In genomic region chr9:6355728-6356127, GRCh38 we compare ENCODE assay signal across 12 cellular contexts. TPM values are rescaled to one million over a fixed set of nuclear protein-coding genes. Genes with fewer than 3 reads are reported as not detected.
DNase-seq lines count a peak whose midpoint lies in the region; ATAC-seq, FAIRE-seq and TF ChIP-seq lines count a peak whose summit lies in the region.
"Had no signal": no experiment of that assay in that cellular context is flagged by ENCODE, and none has a peak within 500 bp of the region (broad histone marks: within the 10 kb centered on the region; RNA-seq: fewer than 3 reads in every experiment).

No MANE protein-coding gene starts in this region.

- intact Hi-C loops in HepG2 (cut with micrococcal nuclease; ENCODE audit: unreplicated experiment), result loop anchor here (2.0 to 10.0 kb wide), 2 partner anchors 57 to 139 kb away; partner anchors contain the start of gene UHRF2
- intact Hi-C loops in right lobe of liver (cut with DNase I), result loop anchor here (5.0 to 10.0 kb wide), 2 partner anchors 189 to 212 kb away; no protein-coding TSS in a partner anchor
- intact Hi-C loops in sciatic nerve (cut with DNase I), result no loop called here

- H3K9me3 ChIP-seq in HepG2 (ENCODE audit: low read length) (no peaks in the 10 kb centered on the region), right lobe of liver (no peaks in the 10 kb centered on the region), T-helper 17 cell (ENCODE audit: control insufficient read depth, low read length, poor library complexity, severe bottlenecking) (no peaks in the 10 kb centered on the region)

- ATAC-seq in HepG2 (no peak), right lobe of liver (no peak), HG03196 (IDR thresholded peaks at IDR 0.05; ENCODE audit: unreplicated experiment) (peak; percentile 54), sciatic nerve (no peak), T-helper 17 cell (no peak)

- DNase-seq in HepG2 (ENCODE audit: low spot score) (no peak), right lobe of liver (no peak), choroid plexus epithelial cell (ENCODE audit: low read depth) (peak; percentile 74), sciatic nerve (ENCODE audit: low spot score) (no peak), NCI-H1436 treated with DMSO at 0.1 percent for 48 hours (lab: John Stamatoyannopoulos, UW) (no peak), SIG-M5 (lab: John Stamatoyannopoulos, UW) (no peak), T-helper 17 cell (no peak)
- DNase-seq: stimulated activated CD4-positive, alpha-beta T cell treated with anti-CD3 and anti-CD28 coated beads, Interleukin-2, amount 100 ng/mL, for 48 hours had no signal

- no peaks in the 10 kb centered on the region for H3K79me2 ChIP-seq in HepG2 (ENCODE audit: insufficient read depth, low read length)

- TF ChIP-seq POLR2A in HepG2 (IDR thresholded peaks at IDR 0.05; ENCODE audit: insufficient read depth in 1 of 2, low read depth in 2 of 2, low read length in 2 of 2), result no peak
- TF ChIP-seq POLR2A in right lobe of liver (IDR thresholded peaks at IDR 0.05), result no peak

- no peak overlapping the region for H3K4me2 ChIP-seq in HepG2 (ENCODE audit: low read depth, low read length)

- TF ChIP-seq RAD21 in HepG2 (CRISPR knock-in tag; IDR thresholded peaks at IDR 0.05), result no peak

- H3K27me3 ChIP-seq in HepG2 (ENCODE audit: control insufficient read depth in 1 of 2, insufficient read depth in 2 of 2, low read length in 2 of 2) (peaks cover 0 to 4% of the 10 kb centered on the region in 2 experiments; a peak in 1 of 5 replicates), right lobe of liver (no peaks in the 10 kb centered on the region)

- no peaks in the 10 kb centered on the region for H3K36me3 Mint-ChIP-seq in T-helper 17 cell (ENCODE audit: low read depth)
- H3K36me3 Mint-ChIP-seq: CD4-positive, CD25-positive, alpha-beta regulatory T cell had no signal

- CTCF ChIA-PET in HepG2 (lab: Yijun Ruan, JAX; ENCODE audit: low intra/inter-chr PET ratio, low total read pairs), result interaction anchor here (2.1 kb wide), 1 partner anchor 383 kb away, joined by 5 read pairs; no protein-coding TSS in a partner anchor

- in situ Hi-C loops in HepG2 (cut with HindIII; ENCODE audit: extremely low pct_ligation_motif_present, low pct_unique_long_range_greater_than_20kb), result loop anchor here (25.0 kb wide), 1 partner anchor 332 kb away; no protein-coding TSS in a partner anchor

- H3K4me1 Mint-ChIP-seq in T-helper 17 cell, result peaks cover 2% of the 10 kb centered on the region

- H2AFZ ChIP-seq in HepG2 (ENCODE audit: low read length), result peak overlapping the region; percentile 61

- peaks cover 8% of the 10 kb centered on the region for H3K27me3 Mint-ChIP-seq in T-helper 17 cell

- H3K36me3 ChIP-seq in HepG2 (replicated peaks in 1 of 2; ENCODE audit: control insufficient read depth in 1 of 2, insufficient read depth in 2 of 2, low read length in 2 of 2) (no peaks in the 10 kb centered on the region), right lobe of liver (no peaks in the 10 kb centered on the region)

- 3% methylated on average over 2 of the region's 2 CpGs for WGBS in HepG2 (ENCODE audit: low lambda C conversion rate)
- WGBS in right lobe of liver (ENCODE audit: insufficient coverage, low coverage, low lambda C conversion rate, missing lambda C conversion rate), result 68% methylated on average over 2 of the region's 2 CpGs

- TF ChIP-seq EP300 in HepG2 (IDR thresholded peaks at IDR 0.05; ENCODE audit: low read depth in 2 of 2, low read length in 2 of 2) (no peak), HepG2 (CRISPR knock-in tag; IDR thresholded peaks at IDR 0.05; ENCODE audit: borderline replicate concordance) (no peak)

- no peak overlapping the region for H3K9ac ChIP-seq in HepG2 (ENCODE audit: insufficient read depth, low read depth, low read length)

- POLR2A ChIA-PET in HepG2 (lab: Yijun Ruan, JAX), result no interaction called here

- no peaks in the 10 kb centered on the region for H3K4me1 ChIP-seq in HepG2 (ENCODE audit: insufficient read depth, low read length)
- H3K4me1 ChIP-seq in right lobe of liver, result no peaks in the 10 kb centered on the region

- no peak overlapping the region for H3K4me3 ChIP-seq in HepG2 (replicated peaks in 1 of 3; ENCODE audit: insufficient read depth in 1 of 3, low read depth in 2 of 3, low read length in 3 of 3)
- no peak overlapping the region for H3K4me3 ChIP-seq in right lobe of liver
- no peak overlapping the region for H3K4me3 ChIP-seq in choroid plexus epithelial cell (ENCODE audit: low read depth, low read length)
- H3K4me3 ChIP-seq: lung had no signal

- BruUV-seq in HepG2 (replicated peaks; lab: Mats Ljungman, UMichigan), result no TSS peak

- H3K4me3 Mint-ChIP-seq in T-helper 17 cell, result no peak overlapping the region
- H3K4me3 Mint-ChIP-seq: CD4-positive, CD25-positive, alpha-beta regulatory T cell; dendritic cell treated with granulocyte-macrophage colony-stimulating factor and Interleukin-4, amounts not matched to agents 40 ng/mL and 50 ng/mL, for 4 days had no signal

- H4K20me1 ChIP-seq in HepG2 (ENCODE audit: insufficient read depth, low read length), result no peaks in the 10 kb centered on the region

- H3K27ac ChIP-seq in HepG2 (ENCODE audit: extremely low read length, insufficient read depth, low read length) (no peak overlapping the region), right lobe of liver (no peak overlapping the region)

- H3K27ac Mint-ChIP-seq in T-helper 17 cell, result no peak overlapping the region
- H3K27ac Mint-ChIP-seq: CD4-positive, CD25-positive, alpha-beta regulatory T cell; dendritic cell treated with granulocyte-macrophage colony-stimulating factor and Interleukin-4, amounts not matched to agents 40 ng/mL and 50 ng/mL, for 4 days had no signal

- FAIRE-seq in HepG2 (lab: Jason Lieb, UNC), result no peak

- TF ChIP-seq CTCF in HepG2 (CRISPR knock-in tag; IDR thresholded peaks at IDR 0.05), result no peak
- no peak for TF ChIP-seq CTCF in right lobe of liver (IDR thresholded peaks at IDR 0.05)
- no peak for TF ChIP-seq CTCF in choroid plexus epithelial cell (conservative IDR thresholded peaks at IDR 0.05; ENCODE audit: low read depth, low read length)

TF ChIP-seq in HepG2, 621 proteins besides CTCF, POLR2A, EP300 and RAD21 (continues in another document):
- no peak for TF ChIP-seq SAP130 (CRISPR knock-in tag; IDR thresholded peaks at IDR 0.05; ENCODE audit: low read depth)
- no peak for TF ChIP-seq TP53 (CRISPR knock-in tag; conservative IDR thresholded peaks at IDR 0.05)
- TF ChIP-seq ZNF282 (IDR thresholded peaks at IDR 0.05; ENCODE audit: partially characterized antibody), result no peak
- TF ChIP-seq RFXAP (CRISPR knock-in tag; IDR thresholded peaks at IDR 0.05; ENCODE audit: borderline replicate concordance), result no peak

RNA-seq across cellular contexts. Expression of gene TPD52L3, which starts 27.6 kb away (rescaled TPM):
- not detected in 2 replicates for total RNA-seq in HepG2 (2016; rRNA removed; fragmentation: Illumina TruSeq; extraction: Trizol)
- not detected in 2 replicates for total RNA-seq in HepG2 (2016; cell fraction: cytosol; rRNA removed; fragmentation: Illumina TruSeq; extraction: Trizol; ENCODE audit: low read depth)
- total RNA-seq in HepG2 (2016; cell fraction: insoluble cytoplasmic fraction; rRNA removed; fragmentation: Illumina TruSeq; extraction: Trizol), result not detected in 2 replicates
- not detected in 2 replicates for total RNA-seq in HepG2 (2016; cell fraction: membrane; rRNA removed; fragmentation: Illumina TruSeq; extraction: Trizol)
- not detected in 2 replicates for total RNA-seq in HepG2 (2016; cell fraction: nucleus; rRNA removed; fragmentation: Illumina TruSeq; extraction: Trizol)
- not detected in 2 replicates for polyA plus RNA-seq in HepG2 (2011; rRNA removed)
- not detected in 2 replicates for polyA plus RNA-seq in HepG2 (2011; cell fraction: cytosol; rRNA removed)
- polyA plus RNA-seq in HepG2 (2011; cell fraction: nucleus; rRNA removed), result not detected in 2 replicates
- polyA plus RNA-seq in HepG2 (2012), result not detected in 2 replicates
- polyA plus RNA-seq in HepG2 (2016; cell fraction: cytosol; fragmentation: Illumina TruSeq; extraction: Trizol; ENCODE audit: low read depth), result not detected in 2 replicates
- polyA plus RNA-seq in HepG2 (2016; cell fraction: insoluble cytoplasmic fraction; fragmentation: Illumina TruSeq; extraction: Trizol; ENCODE audit: low read depth), result not detected in 2 replicates
- polyA plus RNA-seq in HepG2 (2016; cell fraction: membrane; fragmentation: Illumina TruSeq; extraction: Trizol; ENCODE audit: low read depth), result not detected in 2 replicates
- polyA plus RNA-seq in HepG2 (2016; cell fraction: nucleus; fragmentation: Illumina TruSeq; extraction: Trizol; ENCODE audit: insufficient read depth, low read depth), result not detected in 2 replicates
- polyA minus RNA-seq in HepG2 (2011; rRNA and poly(A)+ RNA removed; ENCODE audit: low replicate concordance), result not detected in 2 replicates
- not detected in 2 replicates for polyA minus RNA-seq in HepG2 (2011; cell fraction: cytosol; rRNA and poly(A)+ RNA removed)
- polyA minus RNA-seq in HepG2 (2011; cell fraction: nucleus; rRNA and poly(A)+ RNA removed), result not detected in 2 replicates
- total RNA-seq in right lobe of liver, result not detected
- total RNA-seq in sciatic nerve, result not detected
- not detected for total RNA-seq in T-helper 17 cell
- total RNA-seq: CD4-positive, CD25-positive, alpha-beta regulatory T cell; lung had no signal
- polyA plus RNA-seq: CD4-positive, CD25-positive, alpha-beta regulatory T cell; lung had no signal

RNA-seq across cellular contexts. Expression of gene UHRF2, which starts 57.3 kb away (rescaled TPM):
- 33.2 and 44.2 TPM in 2 replicates for total RNA-seq in HepG2 (2016; rRNA removed; fragmentation: Illumina TruSeq; extraction: Trizol)
- total RNA-seq in HepG2 (2016; cell fraction: cytosol; rRNA removed; fragmentation: Illumina TruSeq; extraction: Trizol; ENCODE audit: low read depth), result 65.0 and 67.5 TPM in 2 replicates
- total RNA-seq in HepG2 (2016; cell fraction: insoluble cytoplasmic fraction; rRNA removed; fragmentation: Illumina TruSeq; extraction: Trizol), result 34.1 and 42.8 TPM in 2 replicates
- 20.5 and 20.6 TPM in 2 replicates for total RNA-seq in HepG2 (2016; cell fraction: membrane; rRNA removed; fragmentation: Illumina TruSeq; extraction: Trizol)
- total RNA-seq in HepG2 (2016; cell fraction: nucleus; rRNA removed; fragmentation: Illumina TruSeq; extraction: Trizol), result 104 and 113 TPM in 2 replicates
- polyA plus RNA-seq in HepG2 (2011; rRNA removed), result 36.2 and 42.1 TPM in 2 replicates
- polyA plus RNA-seq in HepG2 (2011; cell fraction: cytosol; rRNA removed), result 15.4 and 16.8 TPM in 2 replicates
- polyA plus RNA-seq in HepG2 (2011; cell fraction: nucleus; rRNA removed), result 97.8 and 109 TPM in 2 replicates
- polyA plus RNA-seq in HepG2 (2012), result 22.3 and 26.4 TPM in 2 replicates
- 3.4 and 3.9 TPM in 2 replicates for polyA plus RNA-seq in HepG2 (2016; cell fraction: cytosol; fragmentation: Illumina TruSeq; extraction: Trizol; ENCODE audit: low read depth)
- 22.3 and 23.5 TPM in 2 replicates for polyA plus RNA-seq in HepG2 (2016; cell fraction: insoluble cytoplasmic fraction; fragmentation: Illumina TruSeq; extraction: Trizol; ENCODE audit: low read depth)
- polyA plus RNA-seq in HepG2 (2016; cell fraction: membrane; fragmentation: Illumina TruSeq; extraction: Trizol; ENCODE audit: low read depth), result 5.7 and 7.3 TPM in 2 replicates
- polyA plus RNA-seq in HepG2 (2016; cell fraction: nucleus; fragmentation: Illumina TruSeq; extraction: Trizol; ENCODE audit: insufficient read depth, low read depth), result 101 and 119 TPM in 2 replicates
- 52.5 and 67.9 TPM in 2 replicates for polyA minus RNA-seq in HepG2 (2011; rRNA and poly(A)+ RNA removed; ENCODE audit: low replicate concordance)
- 18.3 and 19.0 TPM in 2 replicates for polyA minus RNA-seq in HepG2 (2011; cell fraction: cytosol; rRNA and poly(A)+ RNA removed)
- 232 and 234 TPM in 2 replicates for polyA minus RNA-seq in HepG2 (2011; cell fraction: nucleus; rRNA and poly(A)+ RNA removed)
- total RNA-seq in right lobe of liver, result 10 to 100 TPM; 12.6 to 18.8 (median 17.1) TPM
- total RNA-seq in sciatic nerve, result 66.1 TPM
- total RNA-seq in T-helper 17 cell, result 100 to 1,000 TPM; 120 to 136 TPM
